8 cellular contexts compared by ENCODE assay signal in the genomic region with DNA sequence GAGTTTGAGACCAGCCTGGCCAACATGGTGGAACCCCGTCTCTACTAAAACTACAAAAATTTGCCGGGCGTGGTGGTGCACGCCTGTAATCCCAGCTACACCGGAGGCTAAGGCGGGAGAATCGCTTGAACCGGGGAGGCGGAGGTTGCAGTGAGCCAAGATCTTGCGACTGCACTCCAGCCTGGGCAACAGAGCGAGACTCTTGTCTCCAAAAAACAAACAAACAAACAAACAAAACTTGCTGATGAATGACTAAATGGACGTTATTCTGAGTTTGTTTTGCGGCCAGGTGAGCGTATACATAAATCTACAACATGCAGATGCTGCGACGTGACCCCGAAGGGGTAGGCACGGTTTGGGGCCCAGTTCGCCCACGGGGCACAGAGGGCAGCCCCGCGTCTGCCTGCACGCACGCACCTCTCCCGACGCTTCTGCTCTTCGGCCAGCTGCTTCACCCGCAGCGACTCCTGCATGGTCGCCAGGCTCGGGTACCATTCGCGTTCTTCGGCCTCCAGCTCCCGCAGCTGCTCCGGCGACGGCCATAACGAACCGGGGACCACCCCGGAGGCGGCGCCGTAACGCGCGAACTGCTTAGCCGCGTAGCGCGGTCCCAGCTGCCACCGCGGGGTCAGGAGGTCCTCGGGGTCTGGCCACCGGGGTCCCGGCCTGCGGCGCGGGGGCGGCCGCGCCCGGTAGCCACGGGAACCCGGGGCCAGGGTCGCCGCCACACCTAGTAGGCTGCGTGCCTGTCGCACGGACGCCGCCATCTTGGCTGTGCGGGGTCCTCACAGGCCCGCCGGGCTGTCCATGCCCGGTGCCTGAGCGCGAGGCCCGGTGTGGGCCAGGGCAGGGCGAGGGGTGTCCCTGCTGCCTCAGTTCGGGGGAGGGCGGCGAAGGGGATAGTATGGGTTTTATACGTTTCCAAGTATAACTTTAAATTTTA. TPM values are rescaled to one million over a fixed set of nuclear protein-coding genes. Genes with fewer than 3 reads are reported as not detected.
DNase-seq lines count a peak whose midpoint lies in the region; ATAC-seq and TF ChIP-seq lines count a peak whose summit lies in the region.

Gene GADD45GIP1, minus strand, starts transcription at position 778 of the 943 bp plus-strand sequence. Its CDS starts 11 bp downstream, at position 767.

- intact Hi-C loops in heart left ventricle (cut with DNase I): loop anchor here in 1 of 10 donors (10.0 kb wide), 1 partner anchor 62 kb away; the partner anchor contains the start of gene GCDH
- intact Hi-C loops in posterior vena cava (cut with DNase I): no loop called here

- H3K36me3 ChIP-seq in MG63 (peaks cover 50% of the 10 kb centered on the region), heart left ventricle (peaks cover 0 to 37% (median 28%) of the 10 kb centered on the region in 9 donors), upper lobe of left lung (peaks cover 4 to 32% (median 27%) of the 10 kb centered on the region in 4 donors)

- no peaks in the 10 kb centered on the region for H3K9me3 ChIP-seq in MG63
- H3K9me3 ChIP-seq in heart left ventricle: no peaks in the 10 kb centered on the region
- H3K9me3 ChIP-seq in upper lobe of left lung: no peaks in the 10 kb centered on the region

- TF ChIP-seq CTCF in heart left ventricle (IDR thresholded peaks at IDR 0.05): no peak
- no peak for TF ChIP-seq CTCF in upper lobe of left lung (IDR thresholded peaks at IDR 0.05)

- H3K4me1 ChIP-seq in heart left ventricle (peaks cover 0 to 54% (median 40%) of the 10 kb centered on the region in 12 donors), upper lobe of left lung (peaks cover 29 to 50% (median 42%) of the 10 kb centered on the region in 4 donors)

- peak; percentile 58 for ATAC-seq in GM21515 (IDR thresholded peaks at IDR 0.05; ENCODE audit: unreplicated experiment)
- peak; percentile 79 to 94 (median 90) for ATAC-seq in heart left ventricle
- ATAC-seq in upper lobe of left lung (ENCODE audit: low FRiP score in 2 of 2): peak; percentile 95 to 98

- peak; percentile 88 for DNase-seq in COLO668 (lab: John Stamatoyannopoulos, UW; ENCODE audit: unreplicated experiment)
- DNase-seq in MG63: peak; percentile 96
- peak; percentile 56 to 86 (median 66) for DNase-seq in T-helper 1 cell
- peak; percentile 73 to 92 (median 82) for DNase-seq in heart left ventricle
- DNase-seq in posterior vena cava (ENCODE audit: low spot score): peak; percentile 93
- peak; percentile 86 to 95 for DNase-seq in upper lobe of left lung

- H3K27me3 ChIP-seq in MG63 (no peaks in the 10 kb centered on the region), heart left ventricle (no peaks in the 10 kb centered on the region), upper lobe of left lung (no peaks in the 10 kb centered on the region)

- WGBS in adipose tissue, 3 donors: 4 to 5% (median 4%) methylated on average over 71 to 84 of the region's 84 CpGs
- 4 to 5% (median 4%) methylated on average over 65 to 84 of the region's 84 CpGs for WGBS in heart left ventricle, 4 donors
- WGBS in upper lobe of left lung, 2 donors: 8 to 9% methylated on average over 34 to 45 of the region's 84 CpGs

- H3K27ac ChIP-seq in adipose tissue (ENCODE audit: low read depth, low read length) (peak within 1 kb of the TSS; percentile 90), heart left ventricle (peak within 1 kb of the TSS; percentile 83 to 95 (median 92)), upper lobe of left lung (peak within 1 kb of the TSS; percentile 82 to 93 (median 90))

- TF ChIP-seq POLR2A in heart left ventricle (IDR thresholded peaks at IDR 0.05) (peak in 1 of 2 donors; percentile 35), upper lobe of left lung (IDR thresholded peaks at IDR 0.05) (peak; percentile 16 to 82 (median 44))

- H3K4me3 ChIP-seq in MG63 (peak within 1 kb of the TSS; percentile 89), heart left ventricle (peak within 1 kb of the TSS; percentile 72 to 97 (median 90)), upper lobe of left lung (peak within 1 kb of the TSS; percentile 81 to 96 (median 90))

- TF ChIP-seq EP300 in upper lobe of left lung (IDR thresholded peaks at IDR 0.05): no peak

RNA-seq across cellular contexts. Expression of gene GADD45GIP1, which starts in this region (rescaled TPM):
- total RNA-seq in MG63 (2014; rRNA removed; shearing (Covaris generic); ENCODE audit: low replicate concordance): 225 and 240 TPM in 2 replicates
- 10 to 100 TPM; 34.2 to 51.5 (median 38.2) TPM for polyA plus RNA-seq in adipose tissue
- 10 to 100 TPM; 17.2 to 63.6 (median 27.2) TPM for total RNA-seq in heart left ventricle
- polyA plus RNA-seq in heart left ventricle: 100 to 1,000 TPM in 1 of 2 donors, 10 to 100 TPM in 1; 64.9 to 119 TPM
- 10 to 100 TPM; 18.1 to 20.7 TPM for total RNA-seq in posterior vena cava
- 10 to 100 TPM; 15.3 to 43.8 (median 26.6) TPM for total RNA-seq in upper lobe of left lung

Comparison
In these comparisons a context has a peak if more than half of its experiments do, and no peak if none do; other contexts are left out.
1. Peak in every context shown above with its lines: DNase-seq, ATAC-seq, H3K4me3 ChIP-seq and H3K27ac ChIP-seq.